Comparison of ENCODE assay signal across 9 cellular contexts in the genomic region with DNA sequence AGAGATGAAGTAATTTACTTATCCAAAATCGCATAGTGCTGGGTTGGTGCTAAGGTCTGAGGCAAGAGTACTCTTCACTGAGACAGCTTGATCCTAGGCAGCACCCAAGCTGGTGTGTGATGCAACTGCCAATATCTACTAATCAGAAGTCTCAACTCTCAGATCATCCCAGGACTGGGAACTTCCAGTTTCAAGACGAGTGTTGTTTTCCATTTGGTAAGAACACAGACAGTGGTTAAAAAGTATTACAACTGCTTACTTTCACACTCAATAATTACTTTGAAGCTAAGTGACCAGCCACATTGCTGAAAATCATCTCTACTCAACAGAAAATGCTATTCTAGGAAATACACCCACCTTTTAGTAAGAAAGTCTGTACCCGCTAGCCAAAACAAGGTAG. TPM values are rescaled to one million over a fixed set of nuclear protein-coding genes. Genes with fewer than 3 reads are reported as not detected.
A peak's percentile ranks its signal among the peaks of the same experiment; 100 is the strongest.
DNase-seq lines count a peak whose midpoint lies in the region; ATAC-seq and TF ChIP-seq lines count a peak whose summit lies in the region.
"Had no signal": no experiment of that assay in that cellular context is flagged by ENCODE, and none has a peak within 500 bp of the region (broad histone marks: within the 10 kb centered on the region; RNA-seq: fewer than 3 reads in every experiment).

No MANE protein-coding gene starts in this region.

- TF ChIP-seq CTCF in endothelial cell (IDR thresholded peaks at IDR 0.05; ENCODE audit: unreplicated experiment): no peak
- no peak for TF ChIP-seq CTCF in stomach (IDR thresholded peaks at IDR 0.05)
- TF ChIP-seq CTCF in BE2C (IDR thresholded peaks at IDR 0.05; ENCODE audit: low read depth, low read length): no peak

- no peak for TF ChIP-seq EP300 in stomach (IDR thresholded peaks at IDR 0.05)

- no peaks in the 10 kb centered on the region for H3K27me3 Mint-ChIP-seq in endothelial cell (ENCODE audit: unreplicated experiment)

- H3K4me3 ChIP-seq in stomach: no peak overlapping the region
- H3K4me3 ChIP-seq in BE2C (ENCODE audit: low read depth, low read length): no peak overlapping the region

- peaks cover 0 to 4% (median 0%) of the 10 kb centered on the region in 4 donors for H3K36me3 ChIP-seq in stomach
- H3K36me3 ChIP-seq in BE2C: no peaks in the 10 kb centered on the region

- peak overlapping the region; percentile 24 for H3K27ac Mint-ChIP-seq in endothelial cell (ENCODE audit: unreplicated experiment)

- peaks cover 3% of the 10 kb centered on the region for H3K36me3 Mint-ChIP-seq in endothelial cell (ENCODE audit: low read depth, unreplicated experiment)

- no peak for TF ChIP-seq POLR2A in stomach (IDR thresholded peaks at IDR 0.05)

- DNase-seq in CD1c-positive myeloid dendritic cell (ENCODE audit: extremely low spot score): peak; percentile 70
- no peak for DNase-seq in endothelial cell (ENCODE audit: low spot score)
- DNase-seq in cerebellar nuclear complex (lab: John Stamatoyannopoulos, UW): no peak
- DNase-seq in mucosa of gallbladder (ENCODE audit: low spot score): no peak
- DNase-seq in stomach: no peak
- no peak for DNase-seq in BE2C
- DNase-seq: DND-41 had no signal

- intact Hi-C loops in stomach (cut with DNase I; ENCODE audit: low total_unique reads): no loop called here

- H3K4me1 Mint-ChIP-seq in endothelial cell (ENCODE audit: unreplicated experiment): peaks cover 46% of the 10 kb centered on the region

- 65 to 75% (median 74%) methylated on average over 3 of the region's 3 CpGs for WGBS in stomach, 5 donors

- ATAC-seq in GM19452 (IDR thresholded peaks at IDR 0.05; ENCODE audit: unreplicated experiment) (peak; percentile 73), HG03442 (IDR thresholded peaks at IDR 0.05; ENCODE audit: unreplicated experiment) (peak; percentile 82)

- H3K4me1 ChIP-seq in stomach (peaks cover 39 to 92% (median 69%) of the 10 kb centered on the region in 4 donors), BE2C (peaks cover 4% of the 10 kb centered on the region; the same call in 1 of the 2 replicates)

- H3K9me3 ChIP-seq in stomach: no peaks in the 10 kb centered on the region
- no peaks in the 10 kb centered on the region for H3K9me3 ChIP-seq in BE2C

- no peak overlapping the region for H3K4me3 Mint-ChIP-seq in endothelial cell (ENCODE audit: unreplicated experiment)

- H3K27me3 ChIP-seq in stomach (no peaks in the 10 kb centered on the region), BE2C (no peaks in the 10 kb centered on the region)

- H3K9me3 Mint-ChIP-seq in endothelial cell (ENCODE audit: unreplicated experiment): no peaks in the 10 kb centered on the region

- peak overlapping the region in 1 of 5 donors; percentile 41 for H3K27ac ChIP-seq in stomach

RNA-seq across cellular contexts. Expression of a gene that starts 45.3 kb away (rescaled TPM):
- total RNA-seq in endothelial cell (ENCODE audit: unreplicated experiment): 62.0 TPM
- total RNA-seq in mucosa of gallbladder: 54.1 TPM
- 100 to 1,000 TPM in 3 of 5 donors, 10 to 100 TPM in 1, 1 to 10 TPM in 1; 4.3 to 117 (median 101) TPM for total RNA-seq in stomach
- 10 to 100 TPM in 2 of 3 donors, 1 to 10 TPM in 1; 9.0 to 29.3 (median 19.9) TPM for polyA plus RNA-seq in stomach
- 44.8 TPM for polyA plus RNA-seq in BE2C (2012; ENCODE audit: insufficient read depth, insufficient read length, low read depth)
